ENCODE assay signal across 8 cellular contexts in the genomic region with DNA sequence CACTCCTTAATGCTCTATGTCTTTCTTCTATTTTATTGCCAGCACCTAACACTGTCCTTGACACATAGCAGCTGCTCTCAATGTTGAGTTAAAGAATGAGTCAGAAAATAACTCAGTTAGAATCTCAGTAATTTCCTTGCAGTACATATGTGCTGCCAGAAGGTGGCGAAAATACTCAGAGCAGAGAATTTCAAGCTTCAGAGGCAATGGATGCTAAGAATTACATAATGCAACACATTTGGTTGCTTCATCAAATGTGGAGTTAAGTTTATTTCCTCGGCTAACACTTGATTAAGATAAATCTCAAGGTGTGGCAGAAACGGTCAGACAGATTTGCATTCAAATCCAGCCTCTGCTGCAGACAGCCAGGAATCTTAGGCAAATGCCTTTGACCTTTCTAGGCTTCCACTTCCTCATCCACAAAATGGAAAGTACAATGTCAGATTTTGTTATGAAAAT.
DNase-seq lines count a peak whose midpoint lies in the region; ATAC-seq and TF ChIP-seq lines count a peak whose summit lies in the region.

No MANE protein-coding gene starts in this region.

- H3K4me3 Mint-ChIP-seq in activated CD4-positive, alpha-beta memory T cell treated with anti-CD3 and anti-CD28 coated beads for 36 hours: no peak overlapping the region
- H3K4me3 Mint-ChIP-seq in neural progenitor cell: no peak overlapping the region

- no peaks in the 10 kb centered on the region for H3K4me1 ChIP-seq in neural progenitor cell

- peaks cover 6% of the 10 kb centered on the region for H3F3A ChIP-seq in neural progenitor cell (ENCODE audit: low read depth)

- H3K27ac ChIP-seq in neural progenitor cell: peak overlapping the region; percentile 67

- no peak overlapping the region for H3K9ac ChIP-seq in neural progenitor cell

- H3K36me3 ChIP-seq in neural progenitor cell: no peaks in the 10 kb centered on the region

- H3K4me2 ChIP-seq in neural progenitor cell: no peak overlapping the region

- peaks cover 8% of the 10 kb centered on the region for H3K79me2 ChIP-seq in neural progenitor cell (ENCODE audit: low read depth)

- no peaks in the 10 kb centered on the region for H3K9me3 Mint-ChIP-seq in activated CD4-positive, alpha-beta memory T cell treated with anti-CD3 and anti-CD28 coated beads for 36 hours
- no peaks in the 10 kb centered on the region for H3K9me3 Mint-ChIP-seq in neural progenitor cell

- peak; percentile 90 for TF ChIP-seq CTCF in fibroblast of pulmonary artery (IDR thresholded peaks at IDR 0.05; ENCODE audit: low read length, missing control alignments)
- TF ChIP-seq CTCF in neural progenitor cell (IDR thresholded peaks at IDR 0.05): peak; percentile 77

- peak; percentile 73 for ATAC-seq in GM19463 (IDR thresholded peaks at IDR 0.05; ENCODE audit: unreplicated experiment)
- ATAC-seq in HG03439 (IDR thresholded peaks at IDR 0.05; ENCODE audit: unreplicated experiment): peak; percentile 71

- DNase-seq in DMS79 (lab: John Stamatoyannopoulos, UW) (peak; percentile 47), NCI-H510A treated with DMSO at 0.1 percent for 48 hours (lab: John Stamatoyannopoulos, UW) (peak; percentile 78), fibroblast of pulmonary artery (ENCODE audit: low read depth) (peak; percentile 92), neural progenitor cell (ENCODE audit: low spot score) (peak; percentile 58), posterior vena cava (ENCODE audit: low spot score) (no peak)
- DNase-seq in activated CD4-positive, alpha-beta memory T cell treated with anti-CD3 and anti-CD28 coated beads for 36 hours: peak; percentile 53

- intact Hi-C loops in activated CD4-positive, alpha-beta memory T cell treated with anti-CD3 and anti-CD28 coated beads for 36 hours (cut with micrococcal nuclease): loop anchor here (1.0 to 5.0 kb wide), 4 partner anchors 12 to 731 kb away; no protein-coding TSS in a partner anchor
- intact Hi-C loops in posterior vena cava (cut with DNase I): no loop called here

- no peaks in the 10 kb centered on the region for H3K27me3 Mint-ChIP-seq in activated CD4-positive, alpha-beta memory T cell treated with anti-CD3 and anti-CD28 coated beads for 36 hours
- H3K27me3 Mint-ChIP-seq in neural progenitor cell (ENCODE audit: insufficient read depth, low read depth): peaks cover 2% of the 10 kb centered on the region

- H3K27me3 ChIP-seq in neural progenitor cell: no peaks in the 10 kb centered on the region

- POLR2A ChIA-PET in activated CD4-positive, alpha-beta memory T cell treated with anti-CD3 and anti-CD28 coated beads for 36 hours (lab: Charles Lee): interaction anchor here (0.9 to 1.4 kb wide), 2 partner anchors 25 to 27 kb away, joined by 3 to 4 read pairs; no protein-coding TSS in a partner anchor

- no peaks in the 10 kb centered on the region for H3K9me3 ChIP-seq in neural progenitor cell (ENCODE audit: low read depth)

- CTCF ChIA-PET in activated CD4-positive, alpha-beta memory T cell treated with anti-CD3 and anti-CD28 coated beads for 36 hours (lab: Charles Lee): interaction anchor here (0.7 to 4.9 kb wide), 15 partner anchors 10 to 104 kb away, joined by 3 to 131 read pairs (median 5); no protein-coding TSS in a partner anchor

- H3K4me3 ChIP-seq in fibroblast of pulmonary artery (replicated peaks; ENCODE audit: low read depth, low read length): no peak overlapping the region
- no peak overlapping the region for H3K4me3 ChIP-seq in neural progenitor cell

- no peak overlapping the region for H3K27ac Mint-ChIP-seq in activated CD4-positive, alpha-beta memory T cell treated with anti-CD3 and anti-CD28 coated beads for 36 hours
- no peak overlapping the region for H3K27ac Mint-ChIP-seq in neural progenitor cell

- H3K4me1 Mint-ChIP-seq in activated CD4-positive, alpha-beta memory T cell treated with anti-CD3 and anti-CD28 coated beads for 36 hours (ENCODE audit: low read depth): peaks cover 5% of the 10 kb centered on the region
- no peaks in the 10 kb centered on the region for H3K4me1 Mint-ChIP-seq in neural progenitor cell

- H4K20me1 ChIP-seq in neural progenitor cell (ENCODE audit: low read depth): peaks cover 14% of the 10 kb centered on the region

- no peaks in the 10 kb centered on the region for H3K36me3 Mint-ChIP-seq in activated CD4-positive, alpha-beta memory T cell treated with anti-CD3 and anti-CD28 coated beads for 36 hours
- no peaks in the 10 kb centered on the region for H3K36me3 Mint-ChIP-seq in neural progenitor cell

- H2AFZ ChIP-seq in neural progenitor cell (replicated peaks): no peak overlapping the region
